13 cellular contexts compared by ENCODE assay signal in genomic region chr20:50333856-50334255, GRCh38.
A peak's percentile ranks its signal among the peaks of the same experiment; 100 is the strongest.
DNase-seq lines count a peak whose midpoint lies in the region; ATAC-seq, FAIRE-seq and TF ChIP-seq lines count a peak whose summit lies in the region.
"Had no signal": no experiment of that assay in that cellular context is flagged by ENCODE, and none has a peak within 500 bp of the region (broad histone marks: within the 10 kb centered on the region; RNA-seq: fewer than 3 reads in every experiment).

No MANE protein-coding gene starts in this region.

- DNase-seq in IMR-90 (peak; percentile 92), brain microvascular endothelial cell (peak; percentile 77), kidney tubule cell (ENCODE audit: low spot score) (peak; percentile 76), urothelium cell line (ENCODE audit: low spot score) (peak; percentile 94), D341Med (ENCODE audit: low spot score) (no peak)
- DNase-seq in natural killer cell treated with Interleukin-12 subunit alpha and Interleukin-12 subunit beta and Interleukin-15 and Interleukin-18, amount 100 ng/mL, for 72 hours (ENCODE audit: low spot score): no peak
- DNase-seq in NK-92 treated with Interleukin-12 subunit alpha and Interleukin-12 subunit beta, amount 100 ng/mL, for 24 hours (lab: John Stamatoyannopoulos, UW): no peak
- DNase-seq: activated CD4-positive, alpha-beta T cell treated with anti-CD3 and anti-CD28 coated beads, Interleukin-2, amount 50 U/mL, for 4 hours; activated naive CD4-positive, alpha-beta T cell treated with Interleukin-2 at 50 U/mL for 16 hours; effector CD4-positive, alpha-beta T cell; NCI-H524; stimulated activated CD4-positive, alpha-beta T cell treated with anti-CD3 and anti-CD28 coated beads, Interleukin-4, amount 100 ng/mL, for 4 hours; T-helper 1 cell had no signal

- H3K56ac ChIP-seq in IMR-90 (ENCODE audit: extremely low read depth, insufficient read depth, low read length): no peak overlapping the region

- POLR2A ChIA-PET in IMR-90 (lab: Charles Lee; ENCODE audit: unreplicated experiment): no interaction called here

- H3K4me1 ChIP-seq in IMR-90 (ENCODE audit: control insufficient read depth, insufficient read depth, low read length): peaks cover 14% of the 10 kb centered on the region

- H2AK9ac ChIP-seq in IMR-90 (replicated peaks; ENCODE audit: low read depth, low read length, poor library complexity): no peak overlapping the region

- H4K5ac ChIP-seq in IMR-90 (ENCODE audit: low read depth, low read length): 0 out of 2 replicates have a peak overlapping the region, but pooled peaks have one; percentile 67

- peak; percentile 20; the same call in 1 of the 2 replicates for TF ChIP-seq RAD21 in IMR-90 (IDR thresholded peaks at IDR 0.05; ENCODE audit: low read length)

- H3K14ac ChIP-seq in IMR-90 (replicated peaks; ENCODE audit: low read depth, low read length): no peak overlapping the region

- no peak overlapping the region for H3K9ac ChIP-seq in IMR-90 (ENCODE audit: low read depth, low read length)

- peak overlapping the region; percentile 15; the same call in 1 of the 2 replicates for H2BK20ac ChIP-seq in IMR-90 (ENCODE audit: low read depth, low read length)

- H2BK5ac ChIP-seq in IMR-90 (ENCODE audit: low read depth, low read length, poor library complexity, severe bottlenecking): peak overlapping the region; percentile 3

- peaks cover 11 to 13% of the 10 kb centered on the region in 2 donors for H3K27me3 Mint-ChIP-seq in natural killer cell treated with Interleukin-12 subunit alpha and Interleukin-12 subunit beta and Interleukin-15 and Interleukin-18, amount 100 ng/mL, for 72 hours

- H3K27ac Mint-ChIP-seq in natural killer cell treated with Interleukin-12 subunit alpha and Interleukin-12 subunit beta and Interleukin-15 and Interleukin-18, amount 100 ng/mL, for 72 hours: peak overlapping the region in 1 of 2 donors; percentile 48

- no peak for FAIRE-seq in urothelium cell line (lab: Jason Lieb, UNC)

- H3K27me3 ChIP-seq in IMR-90 (ENCODE audit: control insufficient read depth, insufficient read depth, low read length): no peaks in the 10 kb centered on the region
- no peaks in the 10 kb centered on the region for H3K27me3 ChIP-seq in brain microvascular endothelial cell (replicated peaks)

- peak overlapping the region; percentile 22; the same call in 1 of the 3 replicates for H2BK15ac ChIP-seq in IMR-90 (ENCODE audit: low read depth, low read length)

- peak overlapping the region; percentile 5 to 26; a peak in 2 of 4 replicates for H4K8ac ChIP-seq in IMR-90 (ENCODE audit: low read depth in 2 of 2, low read length in 2 of 2)

- ATAC-seq in IMR-90 (ENCODE audit: low read depth): peak; percentile 88
- ATAC-seq in natural killer cell treated with Interleukin-12 subunit alpha and Interleukin-12 subunit beta and Interleukin-15 and Interleukin-18, amount 100 ng/mL, for 72 hours: no peak

- TF ChIP-seq POLR2A in IMR-90 (IDR thresholded peaks at IDR 0.05; ENCODE audit: low read depth, low read length): no peak

- H2AFZ ChIP-seq in IMR-90 (replicated peaks; ENCODE audit: low read length, poor library complexity): no peak overlapping the region

- no peaks in the 10 kb centered on the region for H3K9me3 Mint-ChIP-seq in natural killer cell treated with Interleukin-12 subunit alpha and Interleukin-12 subunit beta and Interleukin-15 and Interleukin-18, amount 100 ng/mL, for 72 hours

- peak overlapping the region; percentile 74; the same call in 1 of the 2 replicates for H3K18ac ChIP-seq in IMR-90 (ENCODE audit: low read depth, low read length)

- H3K9me3 ChIP-seq in IMR-90 (ENCODE audit: control insufficient read depth, insufficient read depth, low read length): no peaks in the 10 kb centered on the region

- WGBS in IMR-90 (ENCODE audit: extremely low coverage in 2 of 2, insufficient read length in 1 of 2), 2 experiments: no CpG with 5 or more reads among the region's 9 CpGs

- peaks cover 7% of the 10 kb centered on the region; the same call in 1 of the 2 replicates for H3K9me1 ChIP-seq in IMR-90 (ENCODE audit: insufficient read depth, low read length)

- no peak overlapping the region for H3K23ac ChIP-seq in IMR-90 (ENCODE audit: low read depth, low read length)

- H2AK5ac ChIP-seq in IMR-90 (ENCODE audit: low read depth, low read length): no peak overlapping the region

- H2BK120ac ChIP-seq in IMR-90 (ENCODE audit: low read depth, low read length): peak overlapping the region; percentile 60; the same call in 1 of the 2 replicates

- peak overlapping the region; percentile 64 for H3K4me2 ChIP-seq in IMR-90 (ENCODE audit: low read depth, low read length)

- peaks cover 5% of the 10 kb centered on the region for H3K36me3 Mint-ChIP-seq in natural killer cell treated with Interleukin-12 subunit alpha and Interleukin-12 subunit beta and Interleukin-15 and Interleukin-18, amount 100 ng/mL, for 72 hours

- BruUV-seq in IMR-90 (replicated peaks; lab: Mats Ljungman, UMichigan): no TSS peak

- H3K4me1 Mint-ChIP-seq in natural killer cell treated with Interleukin-12 subunit alpha and Interleukin-12 subunit beta and Interleukin-15 and Interleukin-18, amount 100 ng/mL, for 72 hours (ENCODE audit: low read depth in 2 of 2): peaks cover 51% of the 10 kb centered on the region in 2 donors

- H3K27ac ChIP-seq in IMR-90 (ENCODE audit: insufficient read depth, low read length): peak overlapping the region; percentile 30; the same call in 1 of the 2 replicates
- no peak overlapping the region for H3K27ac ChIP-seq in brain microvascular endothelial cell

- dilution Hi-C loops in IMR-90 (cut with HindIII; ENCODE audit: low sequenced_read_pairs, unreplicated experiment): no loop called here

- intact Hi-C loops in IMR-90 (cut with micrococcal nuclease): no loop called here

- in situ Hi-C loops in IMR-90 (cut with MboI; ENCODE audit: low sequenced_read_pairs): no loop called here
- in situ Hi-C loops in brain microvascular endothelial cell (cut with HindIII; ENCODE audit: low pct_ligation_motif_present, low sequenced_read_pairs): no loop called here

- no peak overlapping the region for H3K4me3 ChIP-seq in IMR-90 (ENCODE audit: insufficient read depth, low read depth, low read length)
- no peak overlapping the region for H3K4me3 ChIP-seq in brain microvascular endothelial cell (ENCODE audit: low read depth, low read length)

- no peak overlapping the region; the same call in 1 of the 2 replicates for H4K91ac ChIP-seq in IMR-90 (ENCODE audit: insufficient read depth, low read depth, low read length)

- CTCF ChIA-PET in IMR-90 (lab: Yijun Ruan, JAX): no interaction called here

- H3K4me3 Mint-ChIP-seq in natural killer cell treated with Interleukin-12 subunit alpha and Interleukin-12 subunit beta and Interleukin-15 and Interleukin-18, amount 100 ng/mL, for 72 hours: no peak overlapping the region

- no peaks in the 10 kb centered on the region for H3K36me3 ChIP-seq in IMR-90 (ENCODE audit: control insufficient read depth, insufficient read depth, low read length)
- no peaks in the 10 kb centered on the region for H3K36me3 ChIP-seq in brain microvascular endothelial cell (replicated peaks)

- TF ChIP-seq CTCF in IMR-90 (conservative IDR thresholded peaks at IDR 0.05; ENCODE audit: low read depth, low read length) (no peak), brain microvascular endothelial cell (IDR thresholded peaks at IDR 0.05; ENCODE audit: low read depth, low read length, missing control alignments) (no peak)

- H4K20me1 ChIP-seq in IMR-90 (ENCODE audit: insufficient read depth, low read length): no peaks in the 10 kb centered on the region

- H3K4ac ChIP-seq in IMR-90 (ENCODE audit: low read depth, low read length): peak overlapping the region; percentile 26

- no peaks in the 10 kb centered on the region for H3K79me1 ChIP-seq in IMR-90 (ENCODE audit: low read depth in 1 of 2, low read length in 2 of 2)

TF ChIP-seq in IMR-90, 13 proteins besides CTCF, POLR2A, EP300 and RAD21:
- TF ChIP-seq RCOR1 (IDR thresholded peaks at IDR 0.05; ENCODE audit: insufficient replicate concordance, low read length) (no peak), MAZ (IDR thresholded peaks at IDR 0.05; ENCODE audit: borderline replicate concordance, low read depth, low read length) (no peak), USF2 (IDR thresholded peaks at IDR 0.05; ENCODE audit: low read depth, low read length) (no peak), SMC3 (IDR thresholded peaks at IDR 0.05; ENCODE audit: low read depth, low read length) (no peak), CHD1 (IDR thresholded peaks at IDR 0.05; ENCODE audit: low read depth, low read length) (no peak), NFE2L2 (IDR thresholded peaks at IDR 0.05; ENCODE audit: low read depth, low read length) (no peak), RFX5 (IDR thresholded peaks at IDR 0.05; ENCODE audit: low read depth, low read length) (no peak), FOS (IDR thresholded peaks at IDR 0.05; ENCODE audit: low read depth, low read length) (no peak), MXI1 (IDR thresholded peaks at IDR 0.05; ENCODE audit: borderline replicate concordance, low read depth, low read length) (no peak), MAFK (IDR thresholded peaks at IDR 0.05; ENCODE audit: low read depth, low read length) (no peak), BHLHE40 (IDR thresholded peaks at IDR 0.05; ENCODE audit: low read depth, low read length) (peak; percentile 15; the same call in 1 of the 2 replicates), CEBPB (IDR thresholded peaks at IDR 0.05; ENCODE audit: low read depth, low read length) (peak; percentile 17; the same call in 1 of the 2 replicates), ELK1 (IDR thresholded peaks at IDR 0.05; ENCODE audit: borderline replicate concordance, low read depth, low read length) (no peak)

Comparison
In these comparisons a context has a peak if more than half of its experiments do, and no peak if none do; other contexts are left out.
1. DNase-seq: peak in IMR-90 (single experiment), brain microvascular endothelial cell (single experiment), kidney tubule cell (single experiment) and urothelium cell line (single experiment); none in D341Med (single experiment), natural killer cell treated with Interleukin-12 subunit alpha and Interleukin-12 subunit beta and Interleukin-15 and Interleukin-18, amount 100 ng/mL, for 72 hours (single experiment) and NK-92 treated with Interleukin-12 subunit alpha and Interleukin-12 subunit beta, amount 100 ng/mL, for 24 hours (single experiment).